In the genomic region with DNA sequence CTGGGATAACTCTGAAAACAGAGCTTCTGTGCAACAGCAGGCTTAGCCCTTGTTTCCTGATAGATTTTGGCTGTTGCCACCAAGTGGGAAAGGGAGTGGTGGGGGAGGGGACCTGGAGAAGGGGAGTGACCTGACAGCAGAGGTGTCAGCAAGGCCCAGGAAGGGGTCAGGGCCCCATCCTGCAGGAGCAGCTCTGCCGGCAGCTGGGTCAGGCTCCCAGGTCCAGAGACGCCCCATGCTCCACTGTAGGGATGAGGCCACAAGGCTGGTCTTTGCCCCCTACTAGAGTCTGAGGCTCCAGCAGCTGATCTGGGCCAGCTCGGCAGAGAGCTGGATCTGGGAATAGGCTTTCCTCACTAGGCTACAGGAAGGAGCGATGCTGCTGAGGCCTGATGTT, we compare ENCODE assay signal across 3 cellular contexts.
TF ChIP-seq lines count a peak whose summit lies in the region.

No MANE protein-coding gene starts in this region.

TF ChIP-seq in SK-N-SH, 30 proteins besides CTCF, POLR2A, EP300 and RAD21:
- TF ChIP-seq CHD2 (IDR thresholded peaks at IDR 0.05; ENCODE audit: low read length, partially characterized antibody) (peak; percentile 13), NFIC (IDR thresholded peaks at IDR 0.05; ENCODE audit: borderline replicate concordance) (no peak)

TF ChIP-seq in SK-N-SH treated with all-trans-retinoic acid at 6 μM for 48 hours, 23 proteins besides CTCF, POLR2A, EP300 and RAD21 (continued from another document):
- no peak for TF ChIP-seq PPARA (CRISPR knock-in tag; IDR thresholded peaks at IDR 0.05; ENCODE audit: borderline replicate concordance)
- no peak for TF ChIP-seq TOX (CRISPR knock-in tag; IDR thresholded peaks at IDR 0.05; ENCODE audit: borderline replicate concordance)
- no peak for TF ChIP-seq ZFP30 (CRISPR knock-in tag; IDR thresholded peaks at IDR 0.05)
- no peak for TF ChIP-seq ZNF8 (CRISPR knock-in tag; IDR thresholded peaks at IDR 0.05)
- no peak for TF ChIP-seq BACH2 (CRISPR knock-in tag; IDR thresholded peaks at IDR 0.05; ENCODE audit: borderline replicate concordance)
- TF ChIP-seq TCF4 (CRISPR knock-in tag; IDR thresholded peaks at IDR 0.05; ENCODE audit: borderline replicate concordance) = no peak
- TF ChIP-seq ESRRG (CRISPR knock-in tag; IDR thresholded peaks at IDR 0.05) = no peak
- no peak for TF ChIP-seq ZFP3 (CRISPR knock-in tag; IDR thresholded peaks at IDR 0.05)
- TF ChIP-seq, protein P1, sequence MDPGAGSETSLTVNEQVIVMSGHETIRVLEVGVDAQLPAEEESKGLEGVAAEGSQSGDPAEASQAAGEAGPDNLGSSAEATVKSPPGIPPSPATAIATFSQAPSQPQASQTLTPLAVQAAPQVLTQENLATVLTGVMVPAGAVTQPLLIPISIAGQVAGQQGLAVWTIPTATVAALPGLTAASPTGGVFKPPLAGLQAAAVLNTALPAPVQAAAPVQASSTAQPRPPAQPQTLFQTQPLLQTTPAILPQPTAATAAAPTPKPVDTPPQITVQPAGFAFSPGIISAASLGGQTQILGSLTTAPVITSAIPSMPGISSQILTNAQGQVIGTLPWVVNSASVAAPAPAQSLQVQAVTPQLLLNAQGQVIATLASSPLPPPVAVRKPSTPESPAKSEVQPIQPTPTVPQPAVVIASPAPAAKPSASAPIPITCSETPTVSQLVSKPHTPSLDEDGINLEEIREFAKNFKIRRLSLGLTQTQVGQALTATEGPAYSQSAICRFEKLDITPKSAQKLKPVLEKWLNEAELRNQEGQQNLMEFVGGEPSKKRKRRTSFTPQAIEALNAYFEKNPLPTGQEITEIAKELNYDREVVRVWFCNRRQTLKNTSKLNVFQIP (CRISPR knock-in tag; IDR thresholded peaks at IDR 0.05; ENCODE audit: borderline replicate concordance, low read depth) = no peak
- TF ChIP-seq, protein P2, sequence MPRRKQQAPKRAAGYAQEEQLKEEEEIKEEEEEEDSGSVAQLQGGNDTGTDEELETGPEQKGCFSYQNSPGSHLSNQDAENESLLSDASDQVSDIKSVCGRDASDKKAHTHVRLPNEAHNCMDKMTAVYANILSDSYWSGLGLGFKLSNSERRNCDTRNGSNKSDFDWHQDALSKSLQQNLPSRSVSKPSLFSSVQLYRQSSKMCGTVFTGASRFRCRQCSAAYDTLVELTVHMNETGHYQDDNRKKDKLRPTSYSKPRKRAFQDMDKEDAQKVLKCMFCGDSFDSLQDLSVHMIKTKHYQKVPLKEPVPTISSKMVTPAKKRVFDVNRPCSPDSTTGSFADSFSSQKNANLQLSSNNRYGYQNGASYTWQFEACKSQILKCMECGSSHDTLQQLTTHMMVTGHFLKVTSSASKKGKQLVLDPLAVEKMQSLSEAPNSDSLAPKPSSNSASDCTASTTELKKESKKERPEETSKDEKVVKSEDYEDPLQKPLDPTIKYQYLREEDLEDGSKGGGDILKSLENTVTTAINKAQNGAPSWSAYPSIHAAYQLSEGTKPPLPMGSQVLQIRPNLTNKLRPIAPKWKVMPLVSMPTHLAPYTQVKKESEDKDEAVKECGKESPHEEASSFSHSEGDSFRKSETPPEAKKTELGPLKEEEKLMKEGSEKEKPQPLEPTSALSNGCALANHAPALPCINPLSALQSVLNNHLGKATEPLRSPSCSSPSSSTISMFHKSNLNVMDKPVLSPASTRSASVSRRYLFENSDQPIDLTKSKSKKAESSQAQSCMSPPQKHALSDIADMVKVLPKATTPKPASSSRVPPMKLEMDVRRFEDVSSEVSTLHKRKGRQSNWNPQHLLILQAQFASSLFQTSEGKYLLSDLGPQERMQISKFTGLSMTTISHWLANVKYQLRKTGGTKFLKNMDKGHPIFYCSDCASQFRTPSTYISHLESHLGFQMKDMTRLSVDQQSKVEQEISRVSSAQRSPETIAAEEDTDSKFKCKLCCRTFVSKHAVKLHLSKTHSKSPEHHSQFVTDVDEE (CRISPR knock-in tag; IDR thresholded peaks at IDR 0.05) = no peak
- TF ChIP-seq ARNTL (CRISPR knock-in tag; IDR thresholded peaks at IDR 0.05; ENCODE audit: borderline replicate concordance, low read depth) = no peak
- TF ChIP-seq ISL1 (CRISPR knock-in tag; IDR thresholded peaks at IDR 0.05) = no peak
- no peak for TF ChIP-seq CSDC2 (CRISPR knock-in tag; IDR thresholded peaks at IDR 0.05)

TF ChIP-seq in K562, 482 proteins besides CTCF, POLR2A, EP300 and RAD21:
- TF ChIP-seq, protein P3, sequence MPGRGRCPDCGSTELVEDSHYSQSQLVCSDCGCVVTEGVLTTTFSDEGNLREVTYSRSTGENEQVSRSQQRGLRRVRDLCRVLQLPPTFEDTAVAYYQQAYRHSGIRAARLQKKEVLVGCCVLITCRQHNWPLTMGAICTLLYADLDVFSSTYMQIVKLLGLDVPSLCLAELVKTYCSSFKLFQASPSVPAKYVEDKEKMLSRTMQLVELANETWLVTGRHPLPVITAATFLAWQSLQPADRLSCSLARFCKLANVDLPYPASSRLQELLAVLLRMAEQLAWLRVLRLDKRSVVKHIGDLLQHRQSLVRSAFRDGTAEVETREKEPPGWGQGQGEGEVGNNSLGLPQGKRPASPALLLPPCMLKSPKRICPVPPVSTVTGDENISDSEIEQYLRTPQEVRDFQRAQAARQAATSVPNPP (IDR thresholded peaks at IDR 0.05; ENCODE audit: borderline replicate concordance, insufficient read depth, insufficient read length) = no peak
- TF ChIP-seq, protein P4, sequence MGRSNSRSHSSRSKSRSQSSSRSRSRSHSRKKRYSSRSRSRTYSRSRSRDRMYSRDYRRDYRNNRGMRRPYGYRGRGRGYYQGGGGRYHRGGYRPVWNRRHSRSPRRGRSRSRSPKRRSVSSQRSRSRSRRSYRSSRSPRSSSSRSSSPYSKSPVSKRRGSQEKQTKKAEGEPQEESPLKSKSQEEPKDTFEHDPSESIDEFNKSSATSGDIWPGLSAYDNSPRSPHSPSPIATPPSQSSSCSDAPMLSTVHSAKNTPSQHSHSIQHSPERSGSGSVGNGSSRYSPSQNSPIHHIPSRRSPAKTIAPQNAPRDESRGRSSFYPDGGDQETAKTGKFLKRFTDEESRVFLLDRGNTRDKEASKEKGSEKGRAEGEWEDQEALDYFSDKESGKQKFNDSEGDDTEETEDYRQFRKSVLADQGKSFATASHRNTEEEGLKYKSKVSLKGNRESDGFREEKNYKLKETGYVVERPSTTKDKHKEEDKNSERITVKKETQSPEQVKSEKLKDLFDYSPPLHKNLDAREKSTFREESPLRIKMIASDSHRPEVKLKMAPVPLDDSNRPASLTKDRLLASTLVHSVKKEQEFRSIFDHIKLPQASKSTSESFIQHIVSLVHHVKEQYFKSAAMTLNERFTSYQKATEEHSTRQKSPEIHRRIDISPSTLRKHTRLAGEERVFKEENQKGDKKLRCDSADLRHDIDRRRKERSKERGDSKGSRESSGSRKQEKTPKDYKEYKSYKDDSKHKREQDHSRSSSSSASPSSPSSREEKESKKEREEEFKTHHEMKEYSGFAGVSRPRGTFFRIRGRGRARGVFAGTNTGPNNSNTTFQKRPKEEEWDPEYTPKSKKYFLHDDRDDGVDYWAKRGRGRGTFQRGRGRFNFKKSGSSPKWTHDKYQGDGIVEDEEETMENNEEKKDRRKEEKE (IDR thresholded peaks at IDR 0.05; ENCODE audit: borderline replicate concordance in 1 of 2, control insufficient read depth in 1 of 2, low read depth in 2 of 2, low read length in 1 of 2) = no peak
- TF ChIP-seq MBD2 (IDR thresholded peaks at IDR 0.05; ENCODE audit: borderline replicate concordance, low read depth) (no peak), ZNF41 (CRISPR knock-in tag; conservative IDR thresholded peaks at IDR 0.05) (no peak), NRF1 (conservative IDR thresholded peaks at IDR 0.05 in 1 of 2, IDR thresholded peaks at IDR 0.05 in 1 of 2) (no peak), ZBTB17 (CRISPR knock-in tag; IDR thresholded peaks at IDR 0.05) (0 out of 2 replicates have a peak, but pooled peaks have one; percentile 18)
